ENCODE assay signal across 30 cellular contexts in the genomic region with DNA sequence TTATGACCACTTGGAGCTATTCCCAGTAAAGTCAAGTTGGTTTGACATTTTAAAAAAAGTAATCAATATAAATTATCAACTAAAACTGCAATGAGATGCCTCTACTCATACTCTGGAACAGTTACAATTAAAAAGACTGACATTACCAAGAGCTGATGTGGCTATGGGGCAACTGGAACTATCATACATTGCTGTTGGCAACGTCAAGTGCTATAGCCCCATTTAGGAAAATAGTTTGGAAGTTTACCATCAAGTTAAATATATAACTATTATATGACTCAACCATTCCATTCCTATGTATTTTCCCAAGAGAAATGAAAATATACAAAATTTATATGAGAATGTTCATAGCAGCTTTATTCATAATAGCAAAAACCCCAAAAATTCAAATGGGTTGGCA.
"Had no signal": no experiment of that assay in that cellular context is flagged by ENCODE, and none has a peak within 500 bp of the region (broad histone marks: within the 10 kb centered on the region; RNA-seq: fewer than 3 reads in every experiment).

No MANE protein-coding gene starts in this region.

- H3K9me3 ChIP-seq: left ventricle myocardium inferior, neutrophil, right atrium auricular region, right lobe of liver, testis, thyroid gland, transverse colon, upper lobe of left lung, vagina had no signal

- H3K27ac Mint-ChIP-seq: immature natural killer cell; mesothelial cell of epicardium; naive B cell; natural killer cell; neural progenitor cell; stimulated activated memory B cell treated with anti-CD40 and anti-IgM and Interleukin-4, amounts not matched to agents 10 μg/mL and 1 μg/mL and 100 μg/mL, for 72 hours had no signal

- H3K27ac ChIP-seq: left ventricle myocardium inferior, neural progenitor cell, neutrophil, parathyroid adenoma, right atrium auricular region, right lobe of liver, stomach, testis, thyroid gland, transverse colon, upper lobe of left lung, vagina had no signal

- H3K4me2 ChIP-seq: neural progenitor cell, smooth muscle cell had no signal

- H3K4me3 ChIP-seq: left ventricle myocardium inferior, lung, neural progenitor cell, right atrium auricular region, right lobe of liver, smooth muscle cell, stomach, testis, thyroid gland, transverse colon, upper lobe of left lung, vagina had no signal

- DNase-seq: hippocampal formation; immature natural killer cell; kidney; left ventricle myocardium inferior; mesendoderm; naive B cell; natural killer cell; nephron progenitor cell; occipital lobe; right lobe of liver; stimulated activated CD4-positive, alpha-beta T cell treated with anti-CD3 and anti-CD28 coated beads, Interleukin-1b, Interleukin-23, amount 100 ng/mL, for 48 hours; stimulated activated CD4-positive, alpha-beta T cell treated with anti-CD3 and anti-CD28 coated beads, Interleukin-2, amount 100 ng/mL, for 48 hours; stimulated activated CD4-positive, alpha-beta T cell treated with anti-CD3 and anti-CD28 coated beads, Interleukin-4, amount 100 ng/mL, for 4 hours; stimulated activated CD8-positive, alpha-beta memory T cell treated with anti-CD3 and anti-CD28 coated beads, Interleukin-4, amount 100 ng/mL, for 48 hours; stimulated activated naive CD8-positive, alpha-beta T cell treated with anti-CD3 and anti-CD28 coated beads, Interleukin-15, Interleukin-2, amounts not matched to agents 100 U/mL and 50 U/mL, for 24 hours; stomach; testis; thyroid gland; transverse colon; upper lobe of left lung had no signal

- H3K4me1 ChIP-seq: left ventricle myocardium inferior, neural progenitor cell, parathyroid adenoma, right atrium auricular region, right lobe of liver, stomach, testis, thyroid gland, transverse colon, upper lobe of left lung, vagina had no signal

- H3K36me3 Mint-ChIP-seq: immature natural killer cell; naive B cell; natural killer cell; stimulated activated memory B cell treated with anti-CD40 and anti-IgM and Interleukin-4, amounts not matched to agents 10 μg/mL and 1 μg/mL and 100 μg/mL, for 72 hours had no signal

- H3K9ac ChIP-seq: neural progenitor cell, parathyroid adenoma had no signal

- H3K4me1 Mint-ChIP-seq: immature natural killer cell; mesothelial cell of epicardium; naive B cell; natural killer cell; nephron progenitor cell; neural progenitor cell; stimulated activated memory B cell treated with anti-CD40 and anti-IgM and Interleukin-4, amounts not matched to agents 10 μg/mL and 1 μg/mL and 100 μg/mL, for 72 hours had no signal

- H3K27me3 ChIP-seq: neural progenitor cell, neutrophil, right atrium auricular region, right lobe of liver, stomach, testis, thyroid gland, transverse colon, upper lobe of left lung, vagina had no signal

- H3K79me2 ChIP-seq: parathyroid adenoma had no signal

- H3K27me3 Mint-ChIP-seq: naive B cell; stimulated activated memory B cell treated with anti-CD40 and anti-IgM and Interleukin-4, amounts not matched to agents 10 μg/mL and 1 μg/mL and 100 μg/mL, for 72 hours had no signal

- FAIRE-seq: islet of Langerhans, kidney had no signal

- H3K4me3 Mint-ChIP-seq: immature natural killer cell; mesothelial cell of epicardium; naive B cell; natural killer cell; nephron progenitor cell; neural progenitor cell; stimulated activated memory B cell treated with anti-CD40 and anti-IgM and Interleukin-4, amounts not matched to agents 10 μg/mL and 1 μg/mL and 100 μg/mL, for 72 hours had no signal

- H3K36me3 ChIP-seq: left ventricle myocardium inferior, neural progenitor cell, neutrophil, right atrium auricular region, right lobe of liver, stomach, thyroid gland, transverse colon, upper lobe of left lung, vagina had no signal

- ATAC-seq: natural killer cell; right lobe of liver; stimulated activated memory B cell treated with anti-CD40 and anti-IgM and Interleukin-4, amounts not matched to agents 10 μg/mL and 1 μg/mL and 100 μg/mL, for 72 hours; stimulated activated naive CD8-positive, alpha-beta T cell treated with anti-CD3 and anti-CD28 coated beads, Interleukin-15, Interleukin-2, amounts not matched to agents 100 U/mL and 50 U/mL, for 24 hours had no signal

- H2AFZ ChIP-seq: neural progenitor cell, parathyroid adenoma had no signal
